In the genomic region with DNA sequence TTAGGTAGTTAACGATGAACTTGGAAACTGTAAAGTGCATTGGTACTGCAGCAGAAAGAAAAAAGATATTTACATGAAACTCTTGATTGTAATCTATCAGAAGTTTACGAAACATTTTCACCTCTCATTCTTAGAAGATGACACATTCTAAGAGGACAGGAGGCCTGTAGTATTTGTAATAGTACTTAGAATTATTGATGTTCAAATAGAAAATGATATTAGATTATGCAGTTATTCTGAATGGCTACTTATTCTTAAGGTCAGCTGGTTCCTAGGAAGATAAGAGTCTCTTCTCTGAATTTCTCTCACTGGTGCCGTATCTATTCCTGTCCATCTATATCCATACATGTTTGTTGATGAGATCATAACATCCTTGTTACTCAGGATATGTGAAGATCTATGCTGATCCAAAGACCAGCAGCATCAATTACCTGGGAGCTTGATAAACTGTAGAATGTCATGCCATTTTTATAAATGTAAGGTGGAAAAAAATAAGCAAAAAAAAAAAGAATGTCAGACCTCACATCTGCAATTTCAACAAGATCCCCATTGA, we compare ENCODE assay signal across 2 cellular contexts.
TF ChIP-seq lines count a peak whose summit lies in the region.

No MANE protein-coding gene starts in this region.

TF ChIP-seq in A549, 52 proteins besides CTCF, POLR2A, EP300 and RAD21:
- TF ChIP-seq, protein P1, sequence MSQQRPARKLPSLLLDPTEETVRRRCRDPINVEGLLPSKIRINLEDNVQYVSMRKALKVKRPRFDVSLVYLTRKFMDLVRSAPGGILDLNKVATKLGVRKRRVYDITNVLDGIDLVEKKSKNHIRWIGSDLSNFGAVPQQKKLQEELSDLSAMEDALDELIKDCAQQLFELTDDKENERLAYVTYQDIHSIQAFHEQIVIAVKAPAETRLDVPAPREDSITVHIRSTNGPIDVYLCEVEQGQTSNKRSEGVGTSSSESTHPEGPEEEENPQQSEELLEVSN (IDR thresholded peaks at IDR 0.05; ENCODE audit: borderline replicate concordance, low read depth), result no peak
- TF ChIP-seq HOXB5 (CRISPR knock-in tag; IDR thresholded peaks at IDR 0.05) (no peak), REST (IDR thresholded peaks at IDR 0.05) (no peak)
- TF ChIP-seq, protein P2, sequence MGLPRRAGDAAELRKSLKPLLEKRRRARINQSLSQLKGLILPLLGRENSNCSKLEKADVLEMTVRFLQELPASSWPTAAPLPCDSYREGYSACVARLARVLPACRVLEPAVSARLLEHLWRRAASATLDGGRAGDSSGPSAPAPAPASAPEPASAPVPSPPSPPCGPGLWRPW (IDR thresholded peaks at IDR 0.05), result no peak

TF ChIP-seq in endothelial cell of umbilical vein, 7 proteins besides CTCF, POLR2A, EP300 and RAD21 (continued from another document):
- no peak for TF ChIP-seq FOS (IDR thresholded peaks at IDR 0.05; ENCODE audit: borderline replicate concordance, insufficient read depth, low read length)
- no peak for TF ChIP-seq POLR2AphosphoS5 (IDR thresholded peaks at IDR 0.05; ENCODE audit: insufficient read depth, low read depth, low read length)
- TF ChIP-seq EZH2 (IDR thresholded peaks at IDR 0.05; ENCODE audit: borderline replicate concordance, low read depth, low read length, severe bottlenecking), result no peak
- TF ChIP-seq, protein P3, sequence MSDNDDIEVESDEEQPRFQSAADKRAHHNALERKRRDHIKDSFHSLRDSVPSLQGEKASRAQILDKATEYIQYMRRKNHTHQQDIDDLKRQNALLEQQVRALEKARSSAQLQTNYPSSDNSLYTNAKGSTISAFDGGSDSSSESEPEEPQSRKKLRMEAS (IDR thresholded peaks at IDR 0.05; ENCODE audit: insufficient read depth, insufficient read length), result no peak
- TF ChIP-seq GATA2 (IDR thresholded peaks at IDR 0.05; ENCODE audit: insufficient read depth, insufficient read length, low read depth, low read length), result no peak
